In genomic region chr15:67290319-67290718, GRCh38 we compare ENCODE assay signal across 20 cellular contexts.
"Had no signal": no experiment of that assay in that cellular context is flagged by ENCODE, and none has a peak within 500 bp of the region (broad histone marks: within the 10 kb centered on the region; RNA-seq: fewer than 3 reads in every experiment).

No MANE protein-coding gene starts in this region.

- ATAC-seq: activated CD4-positive, CD25-positive, alpha-beta regulatory T cell treated with anti-CD3 and anti-CD28 coated beads, Interleukin-2, amount 50 U/mL, for 24 hours; activated naive CD8-positive, alpha-beta T cell treated with anti-CD3 and anti-CD28 coated beads, Interleukin-2, amount 50 U/mL, for 24 hours; activated T-helper 17 cell treated with anti-CD3 and anti-CD28 coated beads, Interleukin-2, amount 50 U/mL, for 72 hours; esophagus mucosa; gastroesophageal sphincter; mucosa of descending colon; naive thymus-derived CD4-positive, alpha-beta T cell; pancreas; stimulated activated naive CD8-positive, alpha-beta T cell treated with anti-CD3 and anti-CD28 coated beads, Interleukin-15, amount 100 ng/mL, for 72 hours had no signal

- H3K27me3 ChIP-seq: colonic mucosa, gastroesophageal sphincter, pancreas, sigmoid colon had no signal

- FAIRE-seq: astrocyte, endometrium, pancreas had no signal

- H3K4me1 ChIP-seq: colonic mucosa, gastroesophageal sphincter, pancreas, sigmoid colon had no signal

- H3K4me3 ChIP-seq: colonic mucosa, gastroesophageal sphincter, mucosa of descending colon, pancreas, sigmoid colon, thoracic aorta had no signal

- H3K27ac ChIP-seq: colonic mucosa, gastroesophageal sphincter, pancreas, sigmoid colon, thoracic aorta had no signal

- H3K9me3 ChIP-seq: colonic mucosa, pancreas had no signal

- DNase-seq: activated CD4-positive, alpha-beta T cell treated with anti-CD3 and anti-CD28 coated beads, Interleukin-2, amount 50 U/mL, for 4 hours; activated naive CD4-positive, alpha-beta T cell treated with anti-CD3 and anti-CD28 coated beads for 36 hours; activated naive CD8-positive, alpha-beta T cell treated with anti-CD3 and anti-CD28 coated beads, Interleukin-2, amount 50 U/mL, for 24 hours; activated T-cell treated with anti-CD3 and anti-CD28 coated beads for 4 hours; colonic mucosa; islet precursor cell; mucosa of descending colon; naive thymus-derived CD4-positive, alpha-beta T cell; pancreas; sigmoid colon; stimulated activated CD4-positive, alpha-beta T cell treated with anti-CD3 and anti-CD28 coated beads, Interleukin-1b, Interleukin-23, amount 100 ng/mL, for 48 hours; stimulated activated naive CD8-positive, alpha-beta T cell treated with anti-CD3 and anti-CD28 coated beads, Interleukin-15, amount 100 ng/mL, for 72 hours; T-helper 9 cell had no signal

- H3K36me3 ChIP-seq: colonic mucosa, gastroesophageal sphincter, pancreas, sigmoid colon, thoracic aorta had no signal
